14 cellular contexts compared by ENCODE assay signal in genomic region chr16:54538241-54538640, GRCh38.
DNase-seq lines count a peak whose midpoint lies in the region; ATAC-seq and TF ChIP-seq lines count a peak whose summit lies in the region.
"Had no signal": no experiment of that assay in that cellular context is flagged by ENCODE, and none has a peak within 500 bp of the region (broad histone marks: within the 10 kb centered on the region; RNA-seq: fewer than 3 reads in every experiment).

No MANE protein-coding gene starts in this region.

- no peak overlapping the region for H3K4me3 Mint-ChIP-seq in activated CD4-positive, alpha-beta T cell treated with anti-CD3 and anti-CD28 coated beads for 36 hours
- no peak overlapping the region for H3K4me3 Mint-ChIP-seq in CD4-positive, alpha-beta T cell
- H3K4me3 Mint-ChIP-seq: naive thymus-derived CD8-positive, alpha-beta T cell; T-cell; WTC11 had no signal

- no peak overlapping the region for H2AFZ ChIP-seq in SK-N-SH (ENCODE audit: low read depth)
- H2AFZ ChIP-seq in hepatocyte, result no peak overlapping the region

- H4K20me1 ChIP-seq in SK-N-SH (ENCODE audit: insufficient read depth) (no peaks in the 10 kb centered on the region), hepatocyte (ENCODE audit: insufficient read depth, poor library complexity, severe bottlenecking) (no peaks in the 10 kb centered on the region)

- no peaks in the 10 kb centered on the region for H3K27me3 Mint-ChIP-seq in activated CD4-positive, alpha-beta T cell treated with anti-CD3 and anti-CD28 coated beads for 36 hours
- H3K27me3 Mint-ChIP-seq in CD4-positive, alpha-beta T cell, result no peaks in the 10 kb centered on the region

- no peaks in the 10 kb centered on the region for H3K4me1 Mint-ChIP-seq in activated CD4-positive, alpha-beta T cell treated with anti-CD3 and anti-CD28 coated beads for 36 hours
- no peaks in the 10 kb centered on the region for H3K4me1 Mint-ChIP-seq in CD4-positive, alpha-beta T cell (ENCODE audit: low read depth)
- H3K4me1 Mint-ChIP-seq: naive thymus-derived CD8-positive, alpha-beta T cell; T-cell had no signal

- no peaks in the 10 kb centered on the region for H3K36me3 ChIP-seq in A673 (ENCODE audit: insufficient read depth, low read length, poor library complexity, severe bottlenecking)
- H3K36me3 ChIP-seq in SK-N-SH (replicated peaks in 1 of 2; ENCODE audit: control insufficient read depth in 1 of 2, insufficient read depth in 2 of 2, low read length in 1 of 2), result no peaks in the 10 kb centered on the region
- H3K36me3 ChIP-seq in hepatocyte (replicated peaks; ENCODE audit: insufficient read depth, low read depth), result no peaks in the 10 kb centered on the region
- H3K36me3 ChIP-seq in SJCRH30, result no peaks in the 10 kb centered on the region

- peak; percentile 72 for TF ChIP-seq RAD21 in SK-N-SH (IDR thresholded peaks at IDR 0.05; ENCODE audit: low read length)

- CTCF ChIA-PET in A673 (lab: Charles Lee) (no interaction called here), SK-N-SH (lab: Yijun Ruan, JAX) (interaction anchor here (0.8 to 1.9 kb wide), 3 partner anchors 12 to 647 kb away, joined by 3 to 5 read pairs (median 4); no protein-coding TSS in a partner anchor)
- CTCF ChIA-PET in activated CD4-positive, alpha-beta T cell treated with anti-CD3 and anti-CD28 coated beads for 36 hours (lab: Charles Lee), result interaction anchor here (0.6 kb wide), 1 partner anchor 16 kb away, joined by 6 read pairs; no protein-coding TSS in a partner anchor
- CTCF ChIA-PET in CD4-positive, alpha-beta T cell (lab: Charles Lee), result no interaction called here

- no peak overlapping the region for H3K27ac ChIP-seq in A673 (ENCODE audit: low read depth, low read length, poor library complexity, severe bottlenecking)
- no peak overlapping the region for H3K27ac ChIP-seq in SK-N-SH (ENCODE audit: low read depth in 2 of 2, low read length in 1 of 2)
- H3K27ac ChIP-seq in hepatocyte, result no peak overlapping the region
- no peak overlapping the region for H3K27ac ChIP-seq in SJCRH30
- no peak overlapping the region for H3K27ac ChIP-seq in CD4-positive, alpha-beta T cell (ENCODE audit: low read depth, low read length)

- BruUV-seq in A673 (replicated peaks; lab: Mats Ljungman, UMichigan), result no TSS peak

- no peaks in the 10 kb centered on the region for H3K9me3 Mint-ChIP-seq in activated CD4-positive, alpha-beta T cell treated with anti-CD3 and anti-CD28 coated beads for 36 hours (ENCODE audit: low read depth)
- H3K9me3 Mint-ChIP-seq in CD4-positive, alpha-beta T cell, result no peaks in the 10 kb centered on the region
- H3K9me3 Mint-ChIP-seq: naive thymus-derived CD8-positive, alpha-beta T cell; T-cell had no signal

- H3K9ac ChIP-seq in SK-N-SH, result no peak overlapping the region

- 24% methylated on average over 2 of the region's 2 CpGs for WGBS in SK-N-SH (ENCODE audit: low lambda C conversion rate)
- 42% methylated on average over 2 of the region's 2 CpGs for WGBS in hepatocyte (ENCODE audit: low lambda C conversion rate, missing lambda C conversion rate)

- H3K9me3 ChIP-seq in A673 (ENCODE audit: low read depth, low read length, poor library complexity, severe bottlenecking) (no peaks in the 10 kb centered on the region), SK-N-SH (no peaks in the 10 kb centered on the region), hepatocyte (ENCODE audit: low read depth) (no peaks in the 10 kb centered on the region), SJCRH30 (replicated peaks) (no peaks in the 10 kb centered on the region)
- no peaks in the 10 kb centered on the region for H3K9me3 ChIP-seq in CD4-positive, alpha-beta T cell (ENCODE audit: control insufficient read depth, low read length)

- TF ChIP-seq POLR2A in erythroblast (IDR thresholded peaks at IDR 0.05; ENCODE audit: low read length), result no peak

- TF ChIP-seq CTCF in A673 (conservative IDR thresholded peaks at IDR 0.05; ENCODE audit: low read depth, low read length) (peak; percentile 48; the same call in 1 of the 2 replicates), HFF-Myc (IDR thresholded peaks at IDR 0.05; ENCODE audit: low read depth, low read length, missing control alignments) (peak; percentile 19), SK-N-SH (IDR thresholded peaks at IDR 0.05) (0 out of 2 replicates have a peak, but pooled peaks have one; percentile 26), hepatocyte (IDR thresholded peaks at IDR 0.05; ENCODE audit: poor library complexity) (peak; percentile 41)
- no peak for TF ChIP-seq CTCF in CD4-positive, alpha-beta T cell (IDR thresholded peaks at IDR 0.05)

- H3K27ac Mint-ChIP-seq in activated CD4-positive, alpha-beta T cell treated with anti-CD3 and anti-CD28 coated beads for 36 hours, result no peak overlapping the region
- no peak overlapping the region for H3K27ac Mint-ChIP-seq in CD4-positive, alpha-beta T cell
- H3K27ac Mint-ChIP-seq: naive thymus-derived CD8-positive, alpha-beta T cell; T-cell; WTC11 had no signal

- H3K36me3 Mint-ChIP-seq in activated CD4-positive, alpha-beta T cell treated with anti-CD3 and anti-CD28 coated beads for 36 hours (ENCODE audit: low read depth), result no peaks in the 10 kb centered on the region
- H3K36me3 Mint-ChIP-seq in CD4-positive, alpha-beta T cell (ENCODE audit: low read depth), result no peaks in the 10 kb centered on the region
- H3K36me3 Mint-ChIP-seq: naive thymus-derived CD8-positive, alpha-beta T cell; T-cell had no signal

- DNase-seq in A673 (ENCODE audit: low spot score) (peak; percentile 26), HFF-Myc (ENCODE audit: extremely low read depth, low read depth) (no peak), SK-N-SH (peak; percentile 32), hepatocyte (ENCODE audit: low spot score) (no peak), erythroblast (lab: John Stamatoyannopoulos, UW) (no peak), SJCRH30 (no peak)
- no peak for DNase-seq in activated CD4-positive, alpha-beta T cell treated with anti-CD3 and anti-CD28 coated beads for 36 hours
- no peak for DNase-seq in CD4-positive, alpha-beta T cell
- DNase-seq: activated gamma-delta T cell treated with Interleukin-2 at 50 U/mL for 16 hours; effector CD4-positive, alpha-beta T cell; naive thymus-derived CD8-positive, alpha-beta T cell; NCI-H446; T-cell had no signal

- intact Hi-C loops in A673 (cut with micrococcal nuclease; ENCODE audit: unreplicated experiment), result loop anchor here (10.0 kb wide), 1 partner anchor 417 kb away; no protein-coding TSS in a partner anchor
- intact Hi-C loops in activated CD4-positive, alpha-beta T cell treated with anti-CD3 and anti-CD28 coated beads for 36 hours (cut with DNase I, micrococcal nuclease), result no loop called here
- intact Hi-C loops in CD4-positive, alpha-beta T cell (cut with DNase I, micrococcal nuclease), result no loop called here

- H3K4me3 ChIP-seq in A673 (ENCODE audit: low read depth, low read length, poor library complexity, severe bottlenecking), result no peak overlapping the region
- no peak overlapping the region for H3K4me3 ChIP-seq in HFF-Myc (replicated peaks; ENCODE audit: low read depth, low read length)
- no peak overlapping the region for H3K4me3 ChIP-seq in SK-N-SH (ENCODE audit: low read depth in 2 of 2, low read length in 1 of 2)
- no peak overlapping the region for H3K4me3 ChIP-seq in hepatocyte
- H3K4me3 ChIP-seq in SJCRH30, result no peak overlapping the region

- H3K9me2 ChIP-seq in SK-N-SH, result no peaks in the 10 kb centered on the region
- no peaks in the 10 kb centered on the region for H3K9me2 ChIP-seq in hepatocyte (replicated peaks; ENCODE audit: insufficient read depth)

- H3K27me3 ChIP-seq in A673 (replicated peaks; ENCODE audit: insufficient read depth, low read depth, low read length, poor library complexity) (peaks cover 6% of the 10 kb centered on the region), SK-N-SH (ENCODE audit: insufficient read depth) (peaks cover 9% of the 10 kb centered on the region; the same call in 1 of the 2 replicates), hepatocyte (peaks cover 11% of the 10 kb centered on the region), SJCRH30 (peaks cover 10% of the 10 kb centered on the region; the same call in 1 of the 2 replicates)
- no peaks in the 10 kb centered on the region for H3K27me3 ChIP-seq in CD4-positive, alpha-beta T cell (ENCODE audit: control insufficient read depth, insufficient read depth, low read length)

- no peak for ATAC-seq in activated CD4-positive, alpha-beta T cell treated with anti-CD3 and anti-CD28 coated beads for 36 hours
- no peak for ATAC-seq in CD4-positive, alpha-beta T cell (ENCODE audit: poor library complexity)
- ATAC-seq: naive thymus-derived CD8-positive, alpha-beta T cell; T-cell; WTC11 had no signal

- POLR2A ChIA-PET in A673 (lab: Charles Lee; ENCODE audit: low non-redundant PET), result no interaction called here
- POLR2A ChIA-PET in SK-N-SH (lab: Yijun Ruan, JAX), result no interaction called here
- POLR2A ChIA-PET in activated CD4-positive, alpha-beta T cell treated with anti-CD3 and anti-CD28 coated beads for 36 hours (lab: Charles Lee), result no interaction called here
- POLR2A ChIA-PET in CD4-positive, alpha-beta T cell (lab: Charles Lee), result no interaction called here

- no peak overlapping the region for H3K4me2 ChIP-seq in SK-N-SH
- H3K4me2 ChIP-seq in hepatocyte, result no peak overlapping the region

- no peaks in the 10 kb centered on the region for H3F3A ChIP-seq in SK-N-SH (replicated peaks; ENCODE audit: insufficient read depth)

- no peak for TF ChIP-seq EP300 in SK-N-SH (IDR thresholded peaks at IDR 0.05; ENCODE audit: borderline replicate concordance in 1 of 2, low read depth in 1 of 2, low read length in 1 of 2)

- H3K79me2 ChIP-seq in SK-N-SH (ENCODE audit: insufficient read depth) (no peaks in the 10 kb centered on the region), hepatocyte (no peaks in the 10 kb centered on the region)

- H3K4me1 ChIP-seq in A673 (ENCODE audit: insufficient read depth, low read length, poor library complexity, severe bottlenecking), result no peaks in the 10 kb centered on the region
- H3K4me1 ChIP-seq in SK-N-SH (ENCODE audit: control insufficient read depth in 1 of 2, insufficient read depth in 2 of 2, low read depth in 1 of 2, low read length in 1 of 2), result peaks cover 0 to 20% of the 10 kb centered on the region in 2 experiments; a peak in 2 of 4 replicates
- peaks cover 5% of the 10 kb centered on the region for H3K4me1 ChIP-seq in hepatocyte (ENCODE audit: insufficient read depth)
- no peaks in the 10 kb centered on the region for H3K4me1 ChIP-seq in SJCRH30

TF ChIP-seq in SK-N-SH, 30 proteins besides CTCF, POLR2A, EP300 and RAD21:
- TF ChIP-seq SMC3 (IDR thresholded peaks at IDR 0.05; ENCODE audit: low read depth, low read length), result peak; percentile 45
- no peak for TF ChIP-seq MEF2A (IDR thresholded peaks at IDR 0.05; ENCODE audit: borderline replicate concordance, low read depth)

Comparison
In these comparisons a context has a peak if more than half of its experiments do, and no peak if none do; other contexts are left out.
1. DNase-seq: peak in A673 (single experiment) and SK-N-SH (single experiment); none in HFF-Myc (single experiment), hepatocyte (single experiment), erythroblast (0 of 2), activated CD4-positive, alpha-beta T cell treated with anti-CD3 and anti-CD28 coated beads for 36 hours (single experiment), SJCRH30 (0 of 2) and CD4-positive, alpha-beta T cell (0 of 10).
2. CTCF ChIA-PET loops: an anchor here in SK-N-SH (0.8 to 1.9 kb wide) and activated CD4-positive, alpha-beta T cell treated with anti-CD3 and anti-CD28 coated beads for 36 hours (0.6 kb wide); none called in A673 and CD4-positive, alpha-beta T cell.